13 cellular contexts compared by ENCODE assay signal in the genomic region with DNA sequence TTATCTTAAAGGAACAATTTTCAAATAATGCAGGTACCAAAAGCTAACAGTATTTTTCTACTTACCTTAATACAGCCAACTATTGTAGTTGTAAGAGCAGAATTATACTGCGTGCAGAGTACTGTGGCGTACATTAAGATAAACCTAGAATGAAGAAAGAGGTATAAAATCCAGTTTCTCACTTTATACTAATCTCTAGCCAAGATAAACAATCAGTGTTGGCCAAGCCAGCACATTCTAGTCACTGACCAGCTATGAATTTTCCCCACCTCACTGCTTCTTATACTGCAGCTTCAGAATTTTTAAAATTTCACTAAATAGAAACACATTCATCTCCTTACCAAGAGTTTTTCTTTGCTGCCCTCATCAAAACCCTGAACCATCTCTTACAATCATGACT. TPM values are rescaled to one million over a fixed set of nuclear protein-coding genes. Genes with fewer than 3 reads are reported as not detected.
DNase-seq lines count a peak whose midpoint lies in the region; ATAC-seq and TF ChIP-seq lines count a peak whose summit lies in the region.
"Had no signal": no experiment of that assay in that cellular context is flagged by ENCODE, and none has a peak within 500 bp of the region (broad histone marks: within the 10 kb centered on the region; RNA-seq: fewer than 3 reads in every experiment).

No MANE protein-coding gene starts in this region.

- H2AK9ac ChIP-seq in IMR-90 (replicated peaks; ENCODE audit: low read depth, low read length, poor library complexity) = no peak overlapping the region

- peaks cover 14% of the 10 kb centered on the region for H3K4me1 ChIP-seq in IMR-90 (ENCODE audit: control insufficient read depth, insufficient read depth, low read length)
- H3K4me1 ChIP-seq in stomach = peaks cover 5 to 60% (median 31%) of the 10 kb centered on the region in 4 donors
- H3K4me1 ChIP-seq: Caco-2 had no signal

- H3K27ac ChIP-seq in IMR-90 (ENCODE audit: insufficient read depth, low read length) (no peak overlapping the region), layer of hippocampus (ENCODE audit: low read depth, low read length) (peak overlapping the region; percentile 2), stomach (peak overlapping the region in 4 of 5 donors; percentile 57 to 71 (median 64))
- H3K27ac ChIP-seq: RWPE1 had no signal

- peak overlapping the region; percentile 66; the same call in 1 of the 2 replicates for H3K18ac ChIP-seq in IMR-90 (ENCODE audit: low read depth, low read length)

- H3K23ac ChIP-seq in IMR-90 (ENCODE audit: low read depth, low read length) = 0 out of 2 replicates have a peak overlapping the region, but pooled peaks have one; percentile 18

- peaks cover 6% of the 10 kb centered on the region; the same call in 1 of the 2 replicates for H3K9me1 ChIP-seq in IMR-90 (ENCODE audit: insufficient read depth, low read length)

- in situ Hi-C loops in IMR-90 (cut with MboI; ENCODE audit: low sequenced_read_pairs) = no loop called here

- no peak overlapping the region for H3K4me3 ChIP-seq in IMR-90 (ENCODE audit: insufficient read depth, low read depth, low read length)
- H3K4me3 ChIP-seq in cardiac fibroblast (replicated peaks in 1 of 2; ENCODE audit: low read depth in 2 of 2, low read length in 2 of 2) = no peak overlapping the region
- no peak overlapping the region for H3K4me3 ChIP-seq in stomach

- no CpG with 5 or more reads among the region's 2 CpGs for WGBS in IMR-90 (ENCODE audit: extremely low coverage in 2 of 2, insufficient read length in 1 of 2), 2 experiments
- WGBS in stomach, 5 donors = 15 to 54% (median 31%) methylated on average over 2 of the region's 2 CpGs

- intact Hi-C loops in IMR-90 (cut with micrococcal nuclease) = no loop called here
- intact Hi-C loops in stomach (cut with DNase I; ENCODE audit: low total_unique reads) = no loop called here

- dilution Hi-C loops in IMR-90 (cut with HindIII; ENCODE audit: low sequenced_read_pairs, unreplicated experiment) = no loop called here

- peak overlapping the region; percentile 89 for H2BK5ac ChIP-seq in IMR-90 (ENCODE audit: low read depth, low read length, poor library complexity, severe bottlenecking)

- H3K4me2 ChIP-seq in IMR-90 (ENCODE audit: low read depth, low read length) = peak overlapping the region; percentile 74; the same call in 1 of the 2 replicates

- no peak overlapping the region for H3K56ac ChIP-seq in IMR-90 (ENCODE audit: extremely low read depth, insufficient read depth, low read length)

- peak overlapping the region; percentile 78; the same call in 1 of the 2 replicates for H3K14ac ChIP-seq in IMR-90 (replicated peaks; ENCODE audit: low read depth, low read length)

- TF ChIP-seq POLR2A in IMR-90 (IDR thresholded peaks at IDR 0.05; ENCODE audit: low read depth, low read length) = no peak
- no peak for TF ChIP-seq POLR2A in stomach (IDR thresholded peaks at IDR 0.05)

- ATAC-seq in IMR-90 (ENCODE audit: low read depth) = peak; percentile 79
- no peak for ATAC-seq in HG03039 (IDR thresholded peaks at IDR 0.05; ENCODE audit: unreplicated experiment)

- H3K9ac ChIP-seq in IMR-90 (ENCODE audit: low read depth, low read length) = no peak overlapping the region; the same call in 1 of the 2 replicates

- no peak overlapping the region for H2AFZ ChIP-seq in IMR-90 (replicated peaks; ENCODE audit: low read length, poor library complexity)

- CTCF ChIA-PET in IMR-90 (lab: Yijun Ruan, JAX) = interaction anchor here (0.9 to 1.2 kb wide), 2 partner anchors 11 to 24 kb away, joined by 3 to 4 read pairs; no protein-coding TSS in a partner anchor

- POLR2A ChIA-PET in IMR-90 (lab: Charles Lee; ENCODE audit: unreplicated experiment) = interaction anchor here (0.6 kb wide), 2 partner anchors 12 to 444 kb away, joined by 3 read pairs; no protein-coding TSS in a partner anchor

- no TSS peak for BruUV-seq in IMR-90 (replicated peaks; lab: Mats Ljungman, UMichigan)

- H4K8ac ChIP-seq in IMR-90 (ENCODE audit: low read depth in 2 of 2, low read length in 2 of 2) = peak overlapping the region in 1 of 2 experiments; percentile 55; a peak in 1 of 4 replicates

- no peak overlapping the region for H2BK15ac ChIP-seq in IMR-90 (ENCODE audit: low read depth, low read length)

- peak overlapping the region; percentile 74; the same call in 1 of the 2 replicates for H4K91ac ChIP-seq in IMR-90 (ENCODE audit: insufficient read depth, low read depth, low read length)

- H3K27me3 ChIP-seq in IMR-90 (ENCODE audit: control insufficient read depth, insufficient read depth, low read length) (no peaks in the 10 kb centered on the region), layer of hippocampus (ENCODE audit: control insufficient read depth, insufficient read depth, low read length) (no peaks in the 10 kb centered on the region), stomach (no peaks in the 10 kb centered on the region)

- TF ChIP-seq RAD21 in IMR-90 (IDR thresholded peaks at IDR 0.05; ENCODE audit: low read length) = no peak

- H3K36me3 ChIP-seq in IMR-90 (ENCODE audit: control insufficient read depth, insufficient read depth, low read length) (peaks cover 12% of the 10 kb centered on the region), stomach (peaks cover 0 to 38% (median 23%) of the 10 kb centered on the region in 4 donors)

- peak overlapping the region; percentile 58 for H2BK120ac ChIP-seq in IMR-90 (ENCODE audit: low read depth, low read length)

- no peaks in the 10 kb centered on the region for H3K9me3 ChIP-seq in IMR-90 (ENCODE audit: control insufficient read depth, insufficient read depth, low read length)
- no peaks in the 10 kb centered on the region for H3K9me3 ChIP-seq in stomach
- H3K9me3 ChIP-seq: Caco-2 had no signal

- H2AK5ac ChIP-seq in IMR-90 (ENCODE audit: low read depth, low read length) = no peak overlapping the region

- DNase-seq in IMR-90 = peak; percentile 75
- peak; percentile 50 to 69 for DNase-seq in cardiac fibroblast (ENCODE audit: low read depth in 2 of 2)
- no peak for DNase-seq in stomach
- no peak for DNase-seq in NCI-H1694 (lab: John Stamatoyannopoulos, UW)
- no peak for DNase-seq in iPS-NIHi7 (ENCODE audit: extremely low spot score)
- DNase-seq in HuH-7 (ENCODE audit: low spot score) = no peak
- DNase-seq: activated naive CD4-positive, alpha-beta T cell treated with Interleukin-2 at 50 U/mL for 16 hours; Caco-2; NCI-H1105; NCI-H526 treated with DMSO at 0.1 percent for 48 hours had no signal

- H4K5ac ChIP-seq in IMR-90 (ENCODE audit: low read depth, low read length) = no peak overlapping the region

- peaks cover 7 to 10% of the 10 kb centered on the region in 2 experiments for H3K79me1 ChIP-seq in IMR-90 (ENCODE audit: low read depth in 1 of 2, low read length in 2 of 2)

- 0 out of 2 replicates have a peak overlapping the region, but pooled peaks have one; percentile 2 for H2BK20ac ChIP-seq in IMR-90 (ENCODE audit: low read depth, low read length)

- peak overlapping the region; percentile 47; the same call in 1 of the 2 replicates for H3K4ac ChIP-seq in IMR-90 (ENCODE audit: low read depth, low read length)

- no peak for TF ChIP-seq CTCF in IMR-90 (conservative IDR thresholded peaks at IDR 0.05; ENCODE audit: low read depth, low read length)
- no peak for TF ChIP-seq CTCF in cardiac fibroblast (IDR thresholded peaks at IDR 0.05; ENCODE audit: low read depth, low read length)
- TF ChIP-seq CTCF in stomach (IDR thresholded peaks at IDR 0.05) = no peak

- no peaks in the 10 kb centered on the region for H4K20me1 ChIP-seq in IMR-90 (ENCODE audit: insufficient read depth, low read length)

- TF ChIP-seq EP300 in stomach (IDR thresholded peaks at IDR 0.05) = no peak

TF ChIP-seq in IMR-90, 13 proteins besides CTCF, POLR2A, EP300 and RAD21:
- TF ChIP-seq USF2 (IDR thresholded peaks at IDR 0.05; ENCODE audit: low read depth, low read length) (no peak), MAFK (IDR thresholded peaks at IDR 0.05; ENCODE audit: low read depth, low read length) (no peak), CHD1 (IDR thresholded peaks at IDR 0.05; ENCODE audit: low read depth, low read length) (no peak), SMC3 (IDR thresholded peaks at IDR 0.05; ENCODE audit: low read depth, low read length) (no peak), FOS (IDR thresholded peaks at IDR 0.05; ENCODE audit: low read depth, low read length) (no peak), NFE2L2 (IDR thresholded peaks at IDR 0.05; ENCODE audit: low read depth, low read length) (no peak), MAZ (IDR thresholded peaks at IDR 0.05; ENCODE audit: borderline replicate concordance, low read depth, low read length) (no peak), MXI1 (IDR thresholded peaks at IDR 0.05; ENCODE audit: borderline replicate concordance, low read depth, low read length) (no peak), RCOR1 (IDR thresholded peaks at IDR 0.05; ENCODE audit: insufficient replicate concordance, low read length) (no peak), CEBPB (IDR thresholded peaks at IDR 0.05; ENCODE audit: low read depth, low read length) (no peak), BHLHE40 (IDR thresholded peaks at IDR 0.05; ENCODE audit: low read depth, low read length) (no peak), RFX5 (IDR thresholded peaks at IDR 0.05; ENCODE audit: low read depth, low read length) (no peak), ELK1 (IDR thresholded peaks at IDR 0.05; ENCODE audit: borderline replicate concordance, low read depth, low read length) (no peak)
TF ChIP-seq in IMR-90: peak in this region for 0.

RNA-seq across cellular contexts. Expression of gene SLC35D1, which starts 33.6 kb away (rescaled TPM):
- total RNA-seq in IMR-90 (2012; rRNA removed) = 16.3 and 23.1 TPM in 2 replicates
- polyA plus RNA-seq in IMR-90 (2012; rRNA removed) = 6.0 and 7.2 TPM in 2 replicates
- 1.6 and 1.7 TPM in 2 replicates for polyA plus RNA-seq in IMR-90 (2012; cell fraction: cytosol; rRNA removed)
- polyA plus RNA-seq in IMR-90 (2012; cell fraction: nucleus; rRNA removed; ENCODE audit: low replicate concordance) = 1.2 and 9.4 TPM in 2 replicates
- 10 to 100 TPM in 4 of 5 donors, 1 to 10 TPM in 1; 8.8 to 40.8 (median 19.4) TPM for total RNA-seq in stomach
- polyA plus RNA-seq in stomach = 1 to 10 TPM; 1.7 to 4.0 (median 2.3) TPM

Comparison
In these comparisons a context has a peak if more than half of its experiments do, and no peak if none do; other contexts are left out.
1. DNase-seq: peak in IMR-90 (single experiment) and cardiac fibroblast (2 of 2); none in stomach (single experiment), NCI-H1694 (single experiment), iPS-NIHi7 (single experiment) and HuH-7 (single experiment).